In genomic region chr18:46260879-46261143, GRCh38 we compare ENCODE assay signal across 19 cellular contexts.
DNase-seq lines count a peak whose midpoint lies in the region; ATAC-seq and TF ChIP-seq lines count a peak whose summit lies in the region.
"Had no signal": no experiment of that assay in that cellular context is flagged by ENCODE, and none has a peak within 500 bp of the region (broad histone marks: within the 10 kb centered on the region; RNA-seq: fewer than 3 reads in every experiment).

No MANE protein-coding gene starts in this region.

- no peak overlapping the region for H3K9ac ChIP-seq in stomach smooth muscle (ENCODE audit: low read length in 2 of 2)

- peaks cover 43% of the 10 kb centered on the region for H3K4me1 Mint-ChIP-seq in activated T-helper 17 cell treated with anti-CD3 and anti-CD28 coated beads, Interleukin-2, amount 50 U/mL, for 72 hours
- H3K4me1 Mint-ChIP-seq in memory B cell, result peaks cover 23% of the 10 kb centered on the region
- H3K4me1 Mint-ChIP-seq in activated naive CD4-positive, alpha-beta T cell treated with anti-CD3 and anti-CD28 coated beads, Interleukin-2, amount 10 ng/mL, durations not matched to agents 7 days and 5 days, result peaks cover 53% of the 10 kb centered on the region
- H3K4me1 Mint-ChIP-seq in activated CD4-positive, alpha-beta T cell treated with anti-CD3 and anti-CD28 coated beads, Interleukin-2, amount 10 ng/mL, durations not matched to agents 24 days and 14 days, result peaks cover 54% of the 10 kb centered on the region
- H3K4me1 Mint-ChIP-seq: CD14-positive monocyte had no signal

- no peak for TF ChIP-seq CTCF in right atrium auricular region (IDR thresholded peaks at IDR 0.05)

- H3K4me1 ChIP-seq in right atrium auricular region, result peaks cover 0 to 62% of the 10 kb centered on the region in 2 donors
- H3K4me1 ChIP-seq in stomach smooth muscle (ENCODE audit: control insufficient read depth, insufficient read depth, low read length), result peaks cover 14% of the 10 kb centered on the region

- H3K27ac ChIP-seq in right atrium auricular region (peak overlapping the region; percentile 3 to 77), stomach smooth muscle (ENCODE audit: low read length) (peak overlapping the region; percentile 3)
- H3K27ac ChIP-seq: neutrophil, tibial nerve had no signal

- ATAC-seq in left ventricle myocardium superior (no peak), memory B cell (ENCODE audit: low read depth) (no peak), GM21786 (IDR thresholded peaks at IDR 0.05; ENCODE audit: unreplicated experiment) (no peak)
- no peak for ATAC-seq in activated T-helper 17 cell treated with anti-CD3 and anti-CD28 coated beads, Interleukin-2, amount 50 U/mL, for 72 hours (replicated peaks)

- CTCF ChIA-PET in activated naive CD4-positive, alpha-beta T cell treated with anti-CD3 and anti-CD28 coated beads, Interleukin-2, amount 10 ng/mL, durations not matched to agents 7 days and 5 days (lab: Charles Lee), result no interaction called here

- no peaks in the 10 kb centered on the region for H3K9me3 ChIP-seq in right atrium auricular region
- H3K9me3 ChIP-seq in stomach smooth muscle (ENCODE audit: control insufficient read depth in 2 of 2, low read length in 2 of 2), result no peaks in the 10 kb centered on the region
- H3K9me3 ChIP-seq: neutrophil, tibial nerve had no signal

- no peaks in the 10 kb centered on the region for H3K9me3 Mint-ChIP-seq in activated T-helper 17 cell treated with anti-CD3 and anti-CD28 coated beads, Interleukin-2, amount 50 U/mL, for 72 hours
- no peaks in the 10 kb centered on the region for H3K9me3 Mint-ChIP-seq in memory B cell
- no peaks in the 10 kb centered on the region for H3K9me3 Mint-ChIP-seq in activated naive CD4-positive, alpha-beta T cell treated with anti-CD3 and anti-CD28 coated beads, Interleukin-2, amount 10 ng/mL, durations not matched to agents 7 days and 5 days
- H3K9me3 Mint-ChIP-seq in activated CD4-positive, alpha-beta T cell treated with anti-CD3 and anti-CD28 coated beads, Interleukin-2, amount 10 ng/mL, durations not matched to agents 24 days and 14 days, result no peaks in the 10 kb centered on the region
- H3K9me3 Mint-ChIP-seq: activated CD4-positive, alpha-beta T cell treated with anti-CD3 and anti-CD28 coated beads, Interleukin-2, amount 10 ng/mL, durations not matched to agents 7 days and 5 days; CD14-positive monocyte had no signal

- intact Hi-C loops in left ventricle myocardium superior (cut with micrococcal nuclease), result no loop called here
- intact Hi-C loops in activated CD4-positive, alpha-beta T cell treated with anti-CD3 and anti-CD28 coated beads, Interleukin-2, amount 10 ng/mL, durations not matched to agents 24 days and 14 days (cut with micrococcal nuclease), result no loop called here

- no peaks in the 10 kb centered on the region for H3K27me3 Mint-ChIP-seq in activated T-helper 17 cell treated with anti-CD3 and anti-CD28 coated beads, Interleukin-2, amount 50 U/mL, for 72 hours
- no peaks in the 10 kb centered on the region for H3K27me3 Mint-ChIP-seq in memory B cell
- no peaks in the 10 kb centered on the region for H3K27me3 Mint-ChIP-seq in activated naive CD4-positive, alpha-beta T cell treated with anti-CD3 and anti-CD28 coated beads, Interleukin-2, amount 10 ng/mL, durations not matched to agents 7 days and 5 days
- H3K27me3 Mint-ChIP-seq in activated CD4-positive, alpha-beta T cell treated with anti-CD3 and anti-CD28 coated beads, Interleukin-2, amount 10 ng/mL, durations not matched to agents 24 days and 14 days, result no peaks in the 10 kb centered on the region
- H3K27me3 Mint-ChIP-seq: activated CD4-positive, alpha-beta T cell treated with anti-CD3 and anti-CD28 coated beads, Interleukin-2, amount 10 ng/mL, durations not matched to agents 7 days and 5 days had no signal

- peaks cover 12% of the 10 kb centered on the region for H3K36me3 ChIP-seq in right atrium auricular region
- H3K36me3 ChIP-seq in stomach smooth muscle (ENCODE audit: control insufficient read depth in 2 of 2, insufficient read depth in 2 of 2, low read length in 2 of 2), result peaks cover 4 to 6% of the 10 kb centered on the region in 2 donors

- no peak overlapping the region for H3K4me3 Mint-ChIP-seq in activated T-helper 17 cell treated with anti-CD3 and anti-CD28 coated beads, Interleukin-2, amount 50 U/mL, for 72 hours
- H3K4me3 Mint-ChIP-seq in memory B cell, result no peak overlapping the region
- H3K4me3 Mint-ChIP-seq in activated naive CD4-positive, alpha-beta T cell treated with anti-CD3 and anti-CD28 coated beads, Interleukin-2, amount 10 ng/mL, durations not matched to agents 7 days and 5 days, result no peak overlapping the region
- H3K4me3 Mint-ChIP-seq in activated CD4-positive, alpha-beta T cell treated with anti-CD3 and anti-CD28 coated beads, Interleukin-2, amount 10 ng/mL, durations not matched to agents 24 days and 14 days, result no peak overlapping the region
- H3K4me3 Mint-ChIP-seq: activated CD4-positive, alpha-beta T cell treated with anti-CD3 and anti-CD28 coated beads, Interleukin-2, amount 10 ng/mL, durations not matched to agents 7 days and 5 days; CD14-positive monocyte had no signal

- peaks cover 78% of the 10 kb centered on the region for H3K36me3 Mint-ChIP-seq in activated T-helper 17 cell treated with anti-CD3 and anti-CD28 coated beads, Interleukin-2, amount 50 U/mL, for 72 hours (ENCODE audit: low read depth)
- peaks cover 33% of the 10 kb centered on the region for H3K36me3 Mint-ChIP-seq in memory B cell
- peaks cover 70% of the 10 kb centered on the region for H3K36me3 Mint-ChIP-seq in activated naive CD4-positive, alpha-beta T cell treated with anti-CD3 and anti-CD28 coated beads, Interleukin-2, amount 10 ng/mL, durations not matched to agents 7 days and 5 days
- peaks cover 56% of the 10 kb centered on the region for H3K36me3 Mint-ChIP-seq in activated CD4-positive, alpha-beta T cell treated with anti-CD3 and anti-CD28 coated beads, Interleukin-2, amount 10 ng/mL, durations not matched to agents 24 days and 14 days (ENCODE audit: low read depth)

- H3K4me3 ChIP-seq in right atrium auricular region, result no peak overlapping the region
- no peak overlapping the region for H3K4me3 ChIP-seq in stomach smooth muscle (ENCODE audit: low read length in 2 of 2)
- H3K4me3 ChIP-seq: tibial nerve had no signal

- H3K27ac Mint-ChIP-seq in activated T-helper 17 cell treated with anti-CD3 and anti-CD28 coated beads, Interleukin-2, amount 50 U/mL, for 72 hours, result peak overlapping the region; percentile 28
- H3K27ac Mint-ChIP-seq in memory B cell, result peak overlapping the region; percentile 17
- no peak overlapping the region for H3K27ac Mint-ChIP-seq in activated naive CD4-positive, alpha-beta T cell treated with anti-CD3 and anti-CD28 coated beads, Interleukin-2, amount 10 ng/mL, durations not matched to agents 7 days and 5 days
- H3K27ac Mint-ChIP-seq in activated CD4-positive, alpha-beta T cell treated with anti-CD3 and anti-CD28 coated beads, Interleukin-2, amount 10 ng/mL, durations not matched to agents 24 days and 14 days, result no peak overlapping the region
- H3K27ac Mint-ChIP-seq: activated CD4-positive, alpha-beta T cell treated with anti-CD3 and anti-CD28 coated beads, Interleukin-2, amount 10 ng/mL, durations not matched to agents 7 days and 5 days had no signal

- DNase-seq in right atrium auricular region (ENCODE audit: low spot score) (no peak), left ventricle myocardium superior (no peak), memory B cell (ENCODE audit: low spot score in 2 of 2) (no peak)
- no peak for DNase-seq in activated naive CD4-positive, alpha-beta T cell treated with anti-CD3 and anti-CD28 coated beads, Interleukin-2, amount 10 ng/mL, durations not matched to agents 7 days and 5 days
- DNase-seq in activated CD4-positive, alpha-beta T cell treated with anti-CD3 and anti-CD28 coated beads, Interleukin-2, amount 10 ng/mL, durations not matched to agents 24 days and 14 days, result no peak
- DNase-seq: activated CD4-positive, alpha-beta T cell treated with anti-CD3 and anti-CD28 coated beads, Interleukin-2, amount 10 ng/mL, durations not matched to agents 7 days and 5 days; activated gamma-delta T cell; central memory CD4-positive, alpha-beta T cell; NCI-H146; NCI-H2171 treated with DMSO at 0.1 percent for 48 hours; NCI-H748 treated with DMSO at 0.1 percent for 48 hours; Right ventricle myocardium superior; T-helper 1 cell had no signal

- H3K27me3 ChIP-seq in right atrium auricular region (no peaks in the 10 kb centered on the region), stomach smooth muscle (ENCODE audit: control insufficient read depth in 1 of 2, insufficient read depth in 2 of 2, low read length in 2 of 2) (no peaks in the 10 kb centered on the region)
- H3K27me3 ChIP-seq: neutrophil, tibial nerve had no signal

Comparison
In these comparisons a context has a peak if more than half of its experiments do, and no peak if none do; other contexts are left out.
1. H3K27ac Mint-ChIP-seq: peak in activated T-helper 17 cell treated with anti-CD3 and anti-CD28 coated beads, Interleukin-2, amount 50 U/mL, for 72 hours (single experiment) and memory B cell (single experiment); none in activated naive CD4-positive, alpha-beta T cell treated with anti-CD3 and anti-CD28 coated beads, Interleukin-2, amount 10 ng/mL, durations not matched to agents 7 days and 5 days (single experiment) and activated CD4-positive, alpha-beta T cell treated with anti-CD3 and anti-CD28 coated beads, Interleukin-2, amount 10 ng/mL, durations not matched to agents 24 days and 14 days (single experiment).